Comparison of ENCODE assay signal across 23 cellular contexts in the genomic region with DNA sequence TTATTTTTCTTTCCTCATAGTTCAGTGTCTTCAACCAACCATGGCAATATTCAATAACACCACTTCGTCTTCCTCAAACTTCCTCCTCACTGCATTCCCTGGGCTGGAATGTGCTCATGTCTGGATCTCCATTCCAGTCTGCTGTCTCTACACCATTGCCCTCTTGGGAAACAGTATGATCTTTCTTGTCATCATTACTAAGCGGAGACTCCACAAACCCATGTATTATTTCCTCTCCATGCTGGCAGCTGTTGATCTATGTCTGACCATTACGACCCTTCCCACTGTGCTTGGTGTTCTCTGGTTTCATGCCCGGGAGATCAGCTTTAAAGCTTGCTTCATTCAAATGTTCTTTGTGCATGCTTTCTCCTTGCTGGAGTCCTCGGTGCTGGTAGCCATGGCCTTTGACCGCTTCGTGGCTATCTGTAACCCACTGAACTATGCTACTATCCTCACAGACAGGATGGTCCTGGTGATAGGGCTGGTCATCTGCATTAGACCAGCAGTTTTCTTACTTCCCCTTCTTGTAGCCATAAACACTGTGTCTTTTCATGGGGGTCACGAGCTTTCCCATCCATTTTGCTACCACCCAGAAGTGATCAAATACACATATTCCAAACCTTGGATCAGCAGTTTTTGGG. TPM values are rescaled to one million over a fixed set of nuclear protein-coding genes. Genes with fewer than 3 reads are reported as not detected.
DNase-seq lines count a peak whose midpoint lies in the region; ATAC-seq and TF ChIP-seq lines count a peak whose summit lies in the region.
"Had no signal": no experiment of that assay in that cellular context is flagged by ENCODE, and none has a peak within 500 bp of the region (broad histone marks: within the 10 kb centered on the region; RNA-seq: fewer than 3 reads in every experiment).

OR51T1 (plus strand) TSS at position 41 of the 641 bp plus-strand sequence; CDS start at position 41, 0 bp downstream.

- H3K4me1 Mint-ChIP-seq in chondrocyte (ENCODE audit: low read depth) (peaks cover 19% of the 10 kb centered on the region), nephron (peaks cover 48% of the 10 kb centered on the region)
- H3K4me1 Mint-ChIP-seq: activated naive CD8-positive, alpha-beta T cell treated with anti-CD3 and anti-CD28 coated beads for 36 hours; central memory CD8-positive, alpha-beta T cell had no signal

- DNase-seq in GM04503 (ENCODE audit: low read depth) (peak; percentile 6), OCI-M1 (lab: John Stamatoyannopoulos, UW) (peak; percentile 84), chondrocyte (ENCODE audit: low spot score) (no peak), NCI-H1417 treated with DMSO at 0.1 percent for 48 hours (lab: John Stamatoyannopoulos, UW) (no peak), NCI-H82 treated with DMSO at 0.1 percent for 48 hours (lab: John Stamatoyannopoulos, UW; ENCODE audit: unreplicated experiment) (no peak)
- no peak for DNase-seq in activated effector memory CD4-positive, alpha-beta T cell treated with anti-CD3 and anti-CD28 coated beads, Interleukin-2, amount 50 U/mL, for 16 hours
- DNase-seq: activated CD4-positive, alpha-beta T cell treated with anti-CD3 and anti-CD28 coated beads, Interleukin-2, amount 50 U/mL, for 4 hours; activated naive CD8-positive, alpha-beta T cell treated with anti-CD3 and anti-CD28 coated beads for 36 hours; activated T-cell treated with anti-CD3 and anti-CD28 coated beads, Interleukin-2, amount 50 U/mL, for 1 hour; effector memory CD4-positive, alpha-beta T cell; mucosa of descending colon; NCI-H1436 treated with DMSO at 0.1 percent for 48 hours; pancreas; SK-N-SH; stimulated activated CD4-positive, alpha-beta T cell treated with anti-CD3 and anti-CD28 coated beads, Interleukin-4, amount 100 ng/mL, for 4 hours; stimulated activated CD8-positive, alpha-beta memory T cell treated with anti-CD3 and anti-CD28 coated beads, Interleukin-4, amount 100 ng/mL, for 48 hours had no signal

- ATAC-seq in HG03460 (IDR thresholded peaks at IDR 0.05; ENCODE audit: unreplicated experiment), result no peak
- ATAC-seq: HCT116, left lobe of liver, mucosa of descending colon, pancreas had no signal

- H3K9me3 Mint-ChIP-seq in chondrocyte (ENCODE audit: low read depth), result no peaks in the 10 kb centered on the region
- H3K9me3 Mint-ChIP-seq in nephron, result no peaks in the 10 kb centered on the region
- H3K9me3 Mint-ChIP-seq: activated naive CD8-positive, alpha-beta T cell treated with anti-CD3 and anti-CD28 coated beads for 36 hours; central memory CD8-positive, alpha-beta T cell had no signal

- H3K27me3 Mint-ChIP-seq in chondrocyte (ENCODE audit: low read depth) (no peaks in the 10 kb centered on the region), nephron (ENCODE audit: low read depth) (no peaks in the 10 kb centered on the region)
- H3K27me3 Mint-ChIP-seq: activated naive CD8-positive, alpha-beta T cell treated with anti-CD3 and anti-CD28 coated beads for 36 hours; central memory CD8-positive, alpha-beta T cell had no signal

- H3K4me3 Mint-ChIP-seq in chondrocyte (ENCODE audit: unreplicated experiment), result no peak within 1 kb of the TSS
- no peak within 1 kb of the TSS for H3K4me3 Mint-ChIP-seq in nephron
- H3K4me3 Mint-ChIP-seq: activated naive CD8-positive, alpha-beta T cell treated with anti-CD3 and anti-CD28 coated beads for 36 hours; central memory CD8-positive, alpha-beta T cell had no signal

- no peaks in the 10 kb centered on the region for H3K36me3 Mint-ChIP-seq in chondrocyte (ENCODE audit: low read depth)
- H3K36me3 Mint-ChIP-seq in nephron (ENCODE audit: low read depth), result no peaks in the 10 kb centered on the region
- H3K36me3 Mint-ChIP-seq: activated naive CD8-positive, alpha-beta T cell treated with anti-CD3 and anti-CD28 coated beads for 36 hours had no signal

- H3K27ac Mint-ChIP-seq in chondrocyte (ENCODE audit: unreplicated experiment) (peak within 1 kb of the TSS; percentile 69), nephron (peak within 1 kb of the TSS; percentile 15 to 52 (median 50))
- H3K27ac Mint-ChIP-seq: activated naive CD8-positive, alpha-beta T cell treated with anti-CD3 and anti-CD28 coated beads for 36 hours had no signal

- TF ChIP-seq CTCF in chondrocyte (IDR thresholded peaks at IDR 0.05) (no peak), nephron (IDR thresholded peaks at IDR 0.05; ENCODE audit: unreplicated experiment in 3 of 3) (no peak)

RNA-seq across cellular contexts. Expression of gene OR51T1, which starts in this region (rescaled TPM):
- not detected in 3 replicates for total RNA-seq in chondrocyte
- total RNA-seq: activated naive CD8-positive, alpha-beta T cell treated with anti-CD3 and anti-CD28 coated beads for 36 hours; HT-29; left lobe of liver; mucosa of descending colon; pancreas; temporal lobe had no signal

Comparison
In these comparisons a context has a peak if more than half of its experiments do, and no peak if none do; other contexts are left out.
1. DNase-seq: peak in GM04503 (single experiment) and OCI-M1 (single experiment); none in chondrocyte (single experiment), activated effector memory CD4-positive, alpha-beta T cell treated with anti-CD3 and anti-CD28 coated beads, Interleukin-2, amount 50 U/mL, for 16 hours (single experiment), NCI-H1417 treated with DMSO at 0.1 percent for 48 hours (single experiment) and NCI-H82 treated with DMSO at 0.1 percent for 48 hours (single experiment).